Comparison of ENCODE assay signal across 13 cellular contexts in the genomic region with DNA sequence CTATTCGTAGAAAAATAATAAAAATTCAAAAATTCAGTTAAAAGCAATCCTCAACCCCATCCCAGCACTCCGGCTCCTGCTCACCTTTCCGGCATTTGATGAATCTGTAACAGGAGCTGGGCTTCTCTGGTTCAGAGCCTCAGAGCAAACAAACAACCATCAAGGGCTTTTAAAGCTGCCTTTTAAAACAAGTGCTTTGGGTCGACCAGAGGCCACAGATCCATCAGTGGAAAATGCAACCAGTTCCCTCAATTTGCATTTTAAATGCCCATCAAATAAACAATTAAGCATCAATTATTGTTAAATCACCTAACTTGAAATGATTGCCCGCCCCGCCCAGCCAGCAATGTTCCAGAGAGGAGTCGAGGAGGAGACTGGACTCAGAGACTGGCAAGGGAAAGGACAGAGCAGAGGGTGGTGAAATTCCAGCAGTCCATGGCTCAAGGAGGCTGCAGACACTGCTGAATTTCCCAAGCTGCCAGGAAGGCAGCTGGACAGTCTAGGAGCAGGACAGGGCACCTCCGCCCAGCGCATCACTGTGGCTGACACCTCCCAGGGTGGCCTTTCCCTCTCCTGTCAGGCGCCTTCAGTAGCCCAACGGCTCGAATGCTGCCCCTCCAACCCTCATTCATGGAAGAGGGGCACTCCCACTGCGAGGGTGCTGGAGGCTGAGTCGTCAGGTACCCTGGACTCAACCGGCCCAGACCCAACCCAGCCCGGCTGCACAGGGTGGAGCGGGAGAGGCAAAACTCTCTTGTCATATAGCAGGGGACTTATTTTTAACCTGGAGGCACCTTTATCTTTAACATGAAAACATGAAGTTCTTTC. TPM values are rescaled to one million over a fixed set of nuclear protein-coding genes. Genes with fewer than 3 reads are reported as not detected.
DNase-seq lines count a peak whose midpoint lies in the region; ATAC-seq and TF ChIP-seq lines count a peak whose summit lies in the region.
"Had no signal": no experiment of that assay in that cellular context is flagged by ENCODE, and none has a peak within 500 bp of the region (broad histone marks: within the 10 kb centered on the region; RNA-seq: fewer than 3 reads in every experiment).

No MANE protein-coding gene starts in this region.

- peaks cover 31% of the 10 kb centered on the region for H3K4me1 ChIP-seq in HUES6 (ENCODE audit: control insufficient read depth, insufficient read depth, low read length)
- peaks cover 12 to 70% (median 45%) of the 10 kb centered on the region in 6 donors for H3K4me1 ChIP-seq in spleen

- H3K27ac ChIP-seq in HUES6 (ENCODE audit: low read depth, low read length), result no peak overlapping the region
- H3K27ac ChIP-seq in spleen, result peak overlapping the region in 5 of 8 donors; percentile 16 to 58 (median 32)
- H3K27ac ChIP-seq: BLaER1 treated with 17β-estradiol and CSF1 and Interleukin-3, amounts not matched to agents 10 nM and 100 nM had no signal

- DNase-seq in NCI-H2081 treated with DMSO at 0.1 percent for 48 hours (lab: John Stamatoyannopoulos, UW) (peak; percentile 80), cerebellar cortex (ENCODE audit: low spot score) (peak; percentile 37), spleen (no peak), Calu3 (no peak)
- DNase-seq in activated naive CD4-positive, alpha-beta T cell treated with anti-CD3 and anti-CD28 coated beads, Interleukin-2, amount 50 U/mL, for 72 hours (ENCODE audit: low spot score in 2 of 2), result no peak
- DNase-seq: activated naive CD4-positive, alpha-beta T cell treated with anti-CD3 and anti-CD28 coated beads for 36 hours; GDM1; stimulated activated naive CD8-positive, alpha-beta T cell treated with anti-CD3 and anti-CD28 coated beads, Interleukin-15, Interleukin-2, amounts not matched to agents 100 U/mL and 50 U/mL, for 24 hours had no signal

- H3K4me3 ChIP-seq in HUES6 (ENCODE audit: low read depth, low read length) (peak overlapping the region; percentile 26; the same call in 1 of the 2 replicates), spleen (no peak overlapping the region)
- H3K4me3 ChIP-seq: BLaER1 treated with 17β-estradiol and CSF1 and Interleukin-3, amounts not matched to agents 10 nM and 100 nM; HAP-1 had no signal

- no peak overlapping the region for H3K4me3 Mint-ChIP-seq in Calu3 (ENCODE audit: low read depth, unreplicated experiment)
- H3K4me3 Mint-ChIP-seq: activated naive CD4-positive, alpha-beta T cell treated with anti-CD3 and anti-CD28 coated beads for 36 hours had no signal

- no peak for TF ChIP-seq POLR2A in spleen (IDR thresholded peaks at IDR 0.05)

- intact Hi-C loops in spleen (cut with DNase I; ENCODE audit: low total_unique reads), result no loop called here
- intact Hi-C loops in Calu3 (cut with micrococcal nuclease; ENCODE audit: unreplicated experiment), result no loop called here

- TF ChIP-seq CTCF in spleen (IDR thresholded peaks at IDR 0.05 in 8 of 11, conservative IDR thresholded peaks at IDR 0.05 in 3 of 11), result no peak
- TF ChIP-seq CTCF in Calu3 (IDR thresholded peaks at IDR 0.05; ENCODE audit: unreplicated experiment), result no peak

- no TSS peak for BruUV-seq in Calu3 (replicated peaks; lab: Mats Ljungman, UMichigan)

- no peak overlapping the region for H3K27ac Mint-ChIP-seq in activated naive CD4-positive, alpha-beta T cell treated with anti-CD3 and anti-CD28 coated beads, Interleukin-2, amount 50 U/mL, for 72 hours
- H3K27ac Mint-ChIP-seq in Calu3 (ENCODE audit: unreplicated experiment), result no peak overlapping the region
- H3K27ac Mint-ChIP-seq: activated naive CD4-positive, alpha-beta T cell treated with anti-CD3 and anti-CD28 coated beads for 36 hours had no signal

- H3K27me3 ChIP-seq in HUES6 (ENCODE audit: control insufficient read depth, insufficient read depth, low read length) (peaks cover 64% of the 10 kb centered on the region), spleen (replicated peaks in 1 of 7) (peaks cover 0 to 23% (median 0%) of the 10 kb centered on the region in 7 donors)

- H3K9ac ChIP-seq in HUES6 (ENCODE audit: low read length), result no peak overlapping the region
- H3K9ac ChIP-seq: BLaER1 treated with 17β-estradiol and CSF1 and Interleukin-3, amounts not matched to agents 10 nM and 100 nM had no signal

- H3K9me3 ChIP-seq in HUES6 (ENCODE audit: control insufficient read depth, insufficient read depth, low read depth, low read length), result no peaks in the 10 kb centered on the region
- H3K9me3 ChIP-seq in spleen, result no peaks in the 10 kb centered on the region
- H3K9me3 ChIP-seq: HAP-1 had no signal

- CTCF ChIA-PET in Calu3 (lab: Charles Lee), result no interaction called here

- peaks cover 60% of the 10 kb centered on the region for H3K27me3 Mint-ChIP-seq in Calu3 (ENCODE audit: unreplicated experiment)

- no peaks in the 10 kb centered on the region for H3K4me1 Mint-ChIP-seq in Calu3 (ENCODE audit: low read depth, unreplicated experiment)

- H3K36me3 ChIP-seq in HUES6 (ENCODE audit: control insufficient read depth, insufficient read depth, low read length) (no peaks in the 10 kb centered on the region), spleen (no peaks in the 10 kb centered on the region)
- H3K36me3 ChIP-seq: BLaER1 treated with 17β-estradiol and CSF1 and Interleukin-3, amounts not matched to agents 10 nM and 100 nM; HAP-1 had no signal

- WGBS in spleen, 5 donors, result 62 to 84% (median 82%) methylated on average over 14 to 17 of the region's 17 CpGs

- no peaks in the 10 kb centered on the region for H3K9me3 Mint-ChIP-seq in activated naive CD4-positive, alpha-beta T cell treated with anti-CD3 and anti-CD28 coated beads, Interleukin-2, amount 50 U/mL, for 72 hours
- H3K9me3 Mint-ChIP-seq in Calu3 (ENCODE audit: low read depth, unreplicated experiment), result no peaks in the 10 kb centered on the region
- H3K9me3 Mint-ChIP-seq: activated naive CD4-positive, alpha-beta T cell treated with anti-CD3 and anti-CD28 coated beads for 36 hours had no signal

- no peak for ATAC-seq in HG03521 (IDR thresholded peaks at IDR 0.05; ENCODE audit: unreplicated experiment)
- ATAC-seq in HG02938 (IDR thresholded peaks at IDR 0.05; ENCODE audit: unreplicated experiment), result no peak
- no peak for ATAC-seq in activated naive CD4-positive, alpha-beta T cell treated with anti-CD3 and anti-CD28 coated beads, Interleukin-2, amount 50 U/mL, for 72 hours
- ATAC-seq: stimulated activated naive CD8-positive, alpha-beta T cell treated with anti-CD3 and anti-CD28 coated beads, Interleukin-15, Interleukin-2, amounts not matched to agents 100 U/mL and 50 U/mL, for 24 hours had no signal

- no peaks in the 10 kb centered on the region for H3K36me3 Mint-ChIP-seq in activated naive CD4-positive, alpha-beta T cell treated with anti-CD3 and anti-CD28 coated beads, Interleukin-2, amount 50 U/mL, for 72 hours
- no peaks in the 10 kb centered on the region for H3K36me3 Mint-ChIP-seq in Calu3 (ENCODE audit: insufficient read depth, unreplicated experiment)

RNA-seq across cellular contexts. Expression of a gene that starts 7.4 kb away (rescaled TPM):
- total RNA-seq in spleen, result 100 to 1,000 TPM in 5 of 7 donors, 10 to 100 TPM in 2; 75.4 to 230 (median 140) TPM
- 10 to 100 TPM; 40.8 to 71.5 (median 51.4) TPM for polyA plus RNA-seq in spleen
- under 1 TPM in 1 of 2 donors, not detected in 1; 0.31 TPM for total RNA-seq in activated naive CD4-positive, alpha-beta T cell treated with anti-CD3 and anti-CD28 coated beads, Interleukin-2, amount 50 U/mL, for 72 hours
- total RNA-seq in Calu3 (2022), result 0.61 and 0.78 TPM in 2 replicates
- total RNA-seq: activated naive CD4-positive, alpha-beta T cell treated with anti-CD3 and anti-CD28 coated beads for 36 hours had no signal

RNA-seq across cellular contexts. Expression of a gene that starts 44.5 kb away (rescaled TPM):
- 10 to 100 TPM in 2 of 7 donors, 1 to 10 TPM in 5; 4.7 to 20.0 (median 7.3) TPM for total RNA-seq in spleen
- polyA plus RNA-seq in spleen, result 10 to 100 TPM in 1 of 3 donors, 1 to 10 TPM in 2; 8.3 to 18.4 (median 9.8) TPM
- total RNA-seq in activated naive CD4-positive, alpha-beta T cell treated with anti-CD3 and anti-CD28 coated beads, Interleukin-2, amount 50 U/mL, for 72 hours, result 1 to 10 TPM; 1.6 to 4.8 TPM
- total RNA-seq in Calu3 (2022), result 7.9 and 9.0 TPM in 2 replicates

Comparison
In these comparisons a context has a peak if more than half of its experiments do, and no peak if none do; other contexts are left out.
1. DNase-seq: peak in NCI-H2081 treated with DMSO at 0.1 percent for 48 hours (single experiment) and cerebellar cortex (single experiment); none in spleen (single experiment), activated naive CD4-positive, alpha-beta T cell treated with anti-CD3 and anti-CD28 coated beads, Interleukin-2, amount 50 U/mL, for 72 hours (0 of 2) and Calu3 (single experiment).
2. RNA of a gene that starts 7.4 kb away (total RNA-seq): 75.4 to 230 TPM in spleen; 0.61 to 0.78 TPM in Calu3 and 0.31 TPM in activated naive CD4-positive, alpha-beta T cell treated with anti-CD3 and anti-CD28 coated beads, Interleukin-2, amount 50 U/mL, for 72 hours; every median in the first group is over 10 times any median in the second.